In the genomic region with DNA sequence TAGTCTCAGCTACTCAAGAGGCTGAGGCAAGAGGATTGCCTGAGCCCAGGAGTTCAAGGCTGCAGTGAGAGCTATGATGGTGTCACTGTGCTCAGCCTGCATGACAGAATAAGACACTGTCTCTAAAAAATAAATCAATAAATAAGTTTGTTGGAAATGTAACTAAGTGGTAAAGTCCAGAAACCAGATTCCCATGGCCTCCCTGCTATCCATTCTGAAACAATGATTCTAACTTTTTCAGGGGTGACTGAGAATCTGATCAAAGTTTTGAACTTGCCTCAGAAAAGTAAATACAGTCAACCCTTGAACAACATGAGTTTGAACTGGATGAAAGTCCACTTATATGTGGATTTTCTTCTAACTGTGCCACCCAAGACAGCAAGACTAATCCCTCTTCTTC, we compare ENCODE assay signal across 26 cellular contexts.
DNase-seq lines count a peak whose midpoint lies in the region; ATAC-seq, FAIRE-seq and TF ChIP-seq lines count a peak whose summit lies in the region.
"Had no signal": no experiment of that assay in that cellular context is flagged by ENCODE, and none has a peak within 500 bp of the region (broad histone marks: within the 10 kb centered on the region; RNA-seq: fewer than 3 reads in every experiment).

No MANE protein-coding gene starts in this region.

- H3K4me3 Mint-ChIP-seq in activated CD8-positive, alpha-beta T cell treated with anti-CD3 and anti-CD28 coated beads for 36 hours: no peak overlapping the region
- H3K4me3 Mint-ChIP-seq: B cell; CD4-positive, alpha-beta T cell; CD8-positive, alpha-beta memory T cell had no signal

- H3K79me2 ChIP-seq in endothelial cell of umbilical vein (ENCODE audit: control insufficient read depth, insufficient read depth, low read length): peaks cover 12% of the 10 kb centered on the region
- H3K79me2 ChIP-seq in HepG2 (ENCODE audit: insufficient read depth, low read length): peaks cover 5% of the 10 kb centered on the region

- H3K27ac Mint-ChIP-seq in activated CD8-positive, alpha-beta T cell treated with anti-CD3 and anti-CD28 coated beads for 36 hours: no peak overlapping the region
- H3K27ac Mint-ChIP-seq: B cell; CD4-positive, alpha-beta T cell had no signal

- DNase-seq in GM19239 (ENCODE audit: insufficient read length, low spot score): no peak
- DNase-seq in endothelial cell of umbilical vein (ENCODE audit: low read depth, low spot score): no peak
- DNase-seq in HepG2 (ENCODE audit: low spot score): peak; percentile 78
- DNase-seq in right lobe of liver: no peak
- no peak for DNase-seq in activated CD8-positive, alpha-beta T cell treated with anti-CD3 and anti-CD28 coated beads for 36 hours
- DNase-seq in NCI-H2227 (lab: John Stamatoyannopoulos, UW; ENCODE audit: unreplicated experiment): no peak
- DNase-seq: AML-193; CD4-positive, alpha-beta T cell; CD8-positive, alpha-beta memory T cell; COR-L47; DMS 273 treated with DMSO at 0.1 percent for 48 hours; DMS153; DMS53; DMS79; DND-41; EL; GDM1 had no signal

- H3K36me3 ChIP-seq in endothelial cell of umbilical vein (ENCODE audit: control insufficient read depth in 2 of 2, extremely low read depth in 1 of 2, insufficient read depth in 2 of 2, low read length in 2 of 2) (peaks cover 2 to 5% of the 10 kb centered on the region in 2 experiments), HepG2 (replicated peaks in 1 of 2; ENCODE audit: control insufficient read depth in 1 of 2, insufficient read depth in 2 of 2, low read length in 2 of 2) (peaks cover 3 to 28% of the 10 kb centered on the region in 2 experiments; a peak in 4 of 5 replicates), right lobe of liver (peaks cover 0 to 4% (median 1%) of the 10 kb centered on the region in 4 donors)

- H3K27me3 Mint-ChIP-seq in activated CD8-positive, alpha-beta T cell treated with anti-CD3 and anti-CD28 coated beads for 36 hours: no peaks in the 10 kb centered on the region
- H3K27me3 Mint-ChIP-seq: B cell; CD4-positive, alpha-beta T cell; CD8-positive, alpha-beta memory T cell had no signal

- H3K4me1 Mint-ChIP-seq in activated CD8-positive, alpha-beta T cell treated with anti-CD3 and anti-CD28 coated beads for 36 hours (ENCODE audit: low read depth): no peaks in the 10 kb centered on the region

- no peak for TF ChIP-seq RAD21 in HepG2 (CRISPR knock-in tag; IDR thresholded peaks at IDR 0.05)

- no peaks in the 10 kb centered on the region for H3K27me3 ChIP-seq in endothelial cell of umbilical vein (ENCODE audit: control insufficient read depth in 2 of 2, insufficient read depth in 2 of 2, low read length in 2 of 2)
- no peaks in the 10 kb centered on the region for H3K27me3 ChIP-seq in HepG2 (ENCODE audit: control insufficient read depth in 1 of 2, insufficient read depth in 2 of 2, low read length in 2 of 2)
- H3K27me3 ChIP-seq in right lobe of liver: no peaks in the 10 kb centered on the region
- H3K27me3 ChIP-seq: BLaER1 treated with 17β-estradiol and CSF1 and Interleukin-3, amounts not matched to agents 10 nM and 100 nM had no signal

- H2AFZ ChIP-seq in endothelial cell of umbilical vein (ENCODE audit: low read depth, low read length) (no peak overlapping the region), HepG2 (ENCODE audit: low read length) (no peak overlapping the region)

- no peak overlapping the region for H3K4me2 ChIP-seq in endothelial cell of umbilical vein (ENCODE audit: insufficient read depth, low read length)
- H3K4me2 ChIP-seq in HepG2 (ENCODE audit: low read depth, low read length): peak overlapping the region; percentile 51
- H3K4me2 ChIP-seq: A549; BLaER1 treated with 17β-estradiol and CSF1 and Interleukin-3, amounts not matched to agents 10 nM and 100 nM had no signal

- H3K9me3 ChIP-seq in endothelial cell of umbilical vein (replicated peaks; ENCODE audit: control insufficient read depth, insufficient read depth, low read length) (no peaks in the 10 kb centered on the region), HepG2 (ENCODE audit: low read length) (no peaks in the 10 kb centered on the region), right lobe of liver (no peaks in the 10 kb centered on the region)
- H3K9me3 ChIP-seq: A549; BLaER1 treated with 17β-estradiol and CSF1 and Interleukin-3, amounts not matched to agents 10 nM and 100 nM had no signal

- FAIRE-seq in GM19239 (lab: Jason Lieb, UNC) (peak; percentile 21), endothelial cell of umbilical vein (lab: Jason Lieb, UNC) (peak; percentile 24), HepG2 (lab: Jason Lieb, UNC) (peak; percentile 8)
- FAIRE-seq: A549, GM12878, GM12892, GM18507 had no signal

- H3K4me1 ChIP-seq in endothelial cell of umbilical vein (ENCODE audit: control insufficient read depth, extremely low read depth, insufficient read depth, low read length) (no peaks in the 10 kb centered on the region), HepG2 (ENCODE audit: insufficient read depth, low read length) (peaks cover 43% of the 10 kb centered on the region), right lobe of liver (peaks cover 0 to 18% (median 3%) of the 10 kb centered on the region in 4 donors)
- H3K4me1 ChIP-seq: A549; BLaER1 treated with 17β-estradiol and CSF1 and Interleukin-3, amounts not matched to agents 10 nM and 100 nM had no signal

- H3K9ac ChIP-seq in endothelial cell of umbilical vein (replicated peaks; ENCODE audit: extremely low read depth, insufficient read depth, low read length) (no peak overlapping the region), HepG2 (ENCODE audit: insufficient read depth, low read depth, low read length) (no peak overlapping the region)
- H3K9ac ChIP-seq: BLaER1 treated with 17β-estradiol and CSF1 and Interleukin-3, amounts not matched to agents 10 nM and 100 nM had no signal

- TF ChIP-seq EP300 in HepG2 (IDR thresholded peaks at IDR 0.05; ENCODE audit: low read depth in 2 of 2, low read length in 2 of 2) (peak in 1 of 2 experiments; percentile 72; a peak in 2 of 4 replicates), HepG2 (CRISPR knock-in tag; IDR thresholded peaks at IDR 0.05; ENCODE audit: borderline replicate concordance) (no peak)

- CTCF ChIA-PET in endothelial cell of umbilical vein (lab: Charles Lee): no interaction called here
- CTCF ChIA-PET in HepG2 (lab: Yijun Ruan, JAX; ENCODE audit: low intra/inter-chr PET ratio, low total read pairs): no interaction called here
- CTCF ChIA-PET in activated CD8-positive, alpha-beta T cell treated with anti-CD3 and anti-CD28 coated beads for 36 hours (lab: Charles Lee): no interaction called here

- POLR2A ChIA-PET in endothelial cell of umbilical vein (lab: Charles Lee) (no interaction called here), HepG2 (lab: Yijun Ruan, JAX) (no interaction called here)
- POLR2A ChIA-PET in activated CD8-positive, alpha-beta T cell treated with anti-CD3 and anti-CD28 coated beads for 36 hours (lab: Charles Lee): interaction anchor here (1.0 kb wide), 1 partner anchor 14 kb away, joined by 3 read pairs; no protein-coding TSS in a partner anchor

- dilution Hi-C loops in endothelial cell of umbilical vein (cut with MboI; ENCODE audit: extremely low pct_ligation_motif_present, low sequenced_read_pairs): no loop called here

- H3K9me1 ChIP-seq in endothelial cell of umbilical vein (replicated peaks; ENCODE audit: control insufficient read depth, extremely low read depth, insufficient read depth, low read length): no peaks in the 10 kb centered on the region

- peaks cover 13% of the 10 kb centered on the region for H3K36me3 Mint-ChIP-seq in activated CD8-positive, alpha-beta T cell treated with anti-CD3 and anti-CD28 coated beads for 36 hours (ENCODE audit: low read depth)

- TF ChIP-seq POLR2A in endothelial cell of umbilical vein (IDR thresholded peaks at IDR 0.05; ENCODE audit: low read depth, low read length) (no peak), HepG2 (IDR thresholded peaks at IDR 0.05; ENCODE audit: insufficient read depth in 1 of 2, low read depth in 2 of 2, low read length in 2 of 2) (no peak), right lobe of liver (IDR thresholded peaks at IDR 0.05) (no peak)

- no TSS peak for BruUV-seq in endothelial cell of umbilical vein (replicated peaks; lab: Mats Ljungman, UMichigan)
- BruUV-seq in HepG2 (replicated peaks; lab: Mats Ljungman, UMichigan): no TSS peak

- TF ChIP-seq CTCF in endothelial cell of umbilical vein (IDR thresholded peaks at IDR 0.05; ENCODE audit: extremely low read depth in 1 of 2, insufficient read depth in 1 of 2, low read depth in 1 of 2, low read length in 2 of 2) (no peak), HepG2 (CRISPR knock-in tag; IDR thresholded peaks at IDR 0.05) (no peak), right lobe of liver (IDR thresholded peaks at IDR 0.05) (no peak)
- TF ChIP-seq CTCF in activated CD8-positive, alpha-beta T cell treated with anti-CD3 and anti-CD28 coated beads for 36 hours (IDR thresholded peaks at IDR 0.05): no peak

- intact Hi-C loops in endothelial cell of umbilical vein (cut with micrococcal nuclease) (no loop called here), HepG2 (cut with micrococcal nuclease; ENCODE audit: unreplicated experiment) (loop anchor here (10.0 kb wide), 1 partner anchor 51 kb away; no protein-coding TSS in a partner anchor), right lobe of liver (cut with DNase I) (no loop called here)
- intact Hi-C loops in activated CD8-positive, alpha-beta T cell treated with anti-CD3 and anti-CD28 coated beads for 36 hours (cut with micrococcal nuclease): no loop called here

- H4K20me1 ChIP-seq in endothelial cell of umbilical vein (replicated peaks; ENCODE audit: control insufficient read depth, extremely low read depth, insufficient read depth, low read length) (no peaks in the 10 kb centered on the region), HepG2 (ENCODE audit: insufficient read depth, low read length) (no peaks in the 10 kb centered on the region)

- no peaks in the 10 kb centered on the region for H3K9me3 Mint-ChIP-seq in activated CD8-positive, alpha-beta T cell treated with anti-CD3 and anti-CD28 coated beads for 36 hours
- H3K9me3 Mint-ChIP-seq: CD4-positive, alpha-beta T cell; CD8-positive, alpha-beta memory T cell had no signal

- ATAC-seq in HepG2: peak; percentile 87
- ATAC-seq in right lobe of liver: peak; percentile 56 to 78 (median 61)
- no peak for ATAC-seq in activated CD8-positive, alpha-beta T cell treated with anti-CD3 and anti-CD28 coated beads for 36 hours
- no peak for ATAC-seq in HG02981 (IDR thresholded peaks at IDR 0.05; ENCODE audit: unreplicated experiment)
- ATAC-seq: A549, GM12878 had no signal

- in situ Hi-C loops in HepG2 (cut with HindIII; ENCODE audit: extremely low pct_ligation_motif_present, low pct_unique_long_range_greater_than_20kb): no loop called here

- H3K27ac ChIP-seq in endothelial cell of umbilical vein (ENCODE audit: insufficient read depth, low read depth, low read length) (no peak overlapping the region), HepG2 (ENCODE audit: extremely low read length, insufficient read depth, low read length) (peak overlapping the region; percentile 86), right lobe of liver (peak overlapping the region in 2 of 3 donors; percentile 41 to 44)
- H3K27ac ChIP-seq: 22Rv1; A549; BLaER1 treated with 17β-estradiol and CSF1 and Interleukin-3, amounts not matched to agents 10 nM and 100 nM; C4-2B had no signal

- H3K4me3 ChIP-seq in endothelial cell of umbilical vein (replicated peaks in 1 of 3; ENCODE audit: insufficient read depth in 1 of 3, low read depth in 1 of 3, low read length in 3 of 3) (no peak overlapping the region), HepG2 (replicated peaks in 1 of 3; ENCODE audit: insufficient read depth in 1 of 3, low read depth in 2 of 3, low read length in 3 of 3) (no peak overlapping the region), right lobe of liver (no peak overlapping the region)
- H3K4me3 ChIP-seq: A549; BLaER1 treated with 17β-estradiol and CSF1 and Interleukin-3, amounts not matched to agents 10 nM and 100 nM; GM12878 had no signal

Comparison
In these comparisons a context has a peak if more than half of its experiments do, and no peak if none do; other contexts are left out.
1. ATAC-seq: peak in HepG2 (single experiment) and right lobe of liver (4 of 4); none in activated CD8-positive, alpha-beta T cell treated with anti-CD3 and anti-CD28 coated beads for 36 hours (single experiment) and HG02981 (single experiment).